19 cellular contexts compared by ENCODE assay signal in the genomic region with DNA sequence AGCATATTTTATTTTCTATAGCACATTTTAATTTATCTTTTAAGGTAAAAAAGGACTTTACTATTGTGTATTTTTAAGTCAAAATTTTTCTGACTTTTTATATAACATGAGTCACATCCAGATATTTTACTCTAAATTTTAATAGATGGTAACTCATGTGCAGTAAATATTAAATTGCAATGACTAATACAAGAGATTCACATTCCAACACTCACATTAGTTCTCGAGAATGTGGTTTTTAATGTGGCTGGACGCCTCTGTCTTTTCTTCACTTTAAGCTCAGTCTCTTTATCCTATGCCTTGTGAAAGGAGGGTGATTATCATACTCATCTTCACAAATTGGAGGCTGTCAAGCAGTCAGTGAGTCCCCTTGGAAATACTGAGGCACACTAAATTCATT.
"Had no signal": no experiment of that assay in that cellular context is flagged by ENCODE, and none has a peak within 500 bp of the region (broad histone marks: within the 10 kb centered on the region; RNA-seq: fewer than 3 reads in every experiment).

No MANE protein-coding gene starts in this region.

- H3K4me2 ChIP-seq: hepatocyte had no signal

- ATAC-seq: activated CD8-positive, alpha-beta memory T cell treated with anti-CD3 and anti-CD28 coated beads, Interleukin-2, amount 10 ng/mL, durations not matched to agents 7 days and 5 days; right cardiac atrium; stimulated activated naive CD8-positive, alpha-beta T cell treated with anti-CD3 and anti-CD28 coated beads, Interleukin-15, Interleukin-2, amounts not matched to agents 100 U/mL and 50 U/mL, for 24 hours had no signal

- H3K27ac Mint-ChIP-seq: activated CD4-positive, alpha-beta memory T cell treated with anti-CD3 and anti-CD28 coated beads for 36 hours; activated CD8-positive, alpha-beta memory T cell treated with anti-CD3 and anti-CD28 coated beads, Interleukin-2, amount 10 ng/mL, durations not matched to agents 7 days and 5 days; endodermal cell; memory B cell; nephron had no signal

- H3K4me1 Mint-ChIP-seq: activated CD8-positive, alpha-beta memory T cell treated with anti-CD3 and anti-CD28 coated beads, Interleukin-2, amount 10 ng/mL, durations not matched to agents 7 days and 5 days; memory B cell; nephron had no signal

- H3K27me3 Mint-ChIP-seq: activated CD8-positive, alpha-beta memory T cell treated with anti-CD3 and anti-CD28 coated beads, Interleukin-2, amount 10 ng/mL, durations not matched to agents 7 days and 5 days had no signal

- DNase-seq: activated CD4-positive, alpha-beta memory T cell treated with anti-CD3 and anti-CD28 coated beads for 36 hours; activated CD8-positive, alpha-beta memory T cell treated with anti-CD3 and anti-CD28 coated beads, Interleukin-2, amount 10 ng/mL, durations not matched to agents 7 days and 5 days; activated effector memory CD4-positive, alpha-beta T cell treated with Interleukin-2 at 50 U/mL for 16 hours; activated naive CD4-positive, alpha-beta T cell treated with anti-CD3 and anti-CD28 coated beads, Interleukin-2, amount 50 U/mL, for 16 hours; activated T-cell treated with anti-CD3 and anti-CD28 coated beads, Interleukin-2, amount 50 U/mL, for 1 hour; adrenal gland; dorsolateral prefrontal cortex; endodermal cell; left ventricle myocardium inferior; nucleus accumbens; right cardiac atrium; stimulated activated naive CD8-positive, alpha-beta T cell treated with anti-CD3 and anti-CD28 coated beads, Interleukin-15, Interleukin-2, amounts not matched to agents 100 U/mL and 50 U/mL, for 24 hours; trophoblast cell; WERI-Rb-1 had no signal

- H3K27ac ChIP-seq: adrenal gland, cardiac muscle cell, dorsolateral prefrontal cortex, hepatocyte, left ventricle myocardium inferior, prostate gland, WERI-Rb-1 had no signal

- H3K36me3 ChIP-seq: adrenal gland, cardiac muscle cell, left ventricle myocardium inferior, prostate gland, WERI-Rb-1 had no signal

- H2AFZ ChIP-seq: hepatocyte had no signal

- H3K9me3 ChIP-seq: adrenal gland, left ventricle myocardium inferior, prostate gland had no signal

- H3K4me3 ChIP-seq: adrenal gland, cardiac muscle cell, dorsolateral prefrontal cortex, hepatocyte, left ventricle myocardium inferior, prostate gland had no signal

- H3K27me3 ChIP-seq: adrenal gland, cardiac muscle cell, hepatocyte had no signal

- H3K4me1 ChIP-seq: adrenal gland, left ventricle myocardium inferior, prostate gland had no signal

- H3K36me3 Mint-ChIP-seq: activated CD8-positive, alpha-beta memory T cell treated with anti-CD3 and anti-CD28 coated beads, Interleukin-2, amount 10 ng/mL, durations not matched to agents 7 days and 5 days; memory B cell had no signal

- H3K4me3 Mint-ChIP-seq: activated CD4-positive, alpha-beta memory T cell treated with anti-CD3 and anti-CD28 coated beads for 36 hours; activated CD8-positive, alpha-beta memory T cell treated with anti-CD3 and anti-CD28 coated beads, Interleukin-2, amount 10 ng/mL, durations not matched to agents 7 days and 5 days; endodermal cell; memory B cell; nephron had no signal

- H3K79me2 ChIP-seq: hepatocyte had no signal
